ENCODE assay signal across 1 cellular context in the genomic region with DNA sequence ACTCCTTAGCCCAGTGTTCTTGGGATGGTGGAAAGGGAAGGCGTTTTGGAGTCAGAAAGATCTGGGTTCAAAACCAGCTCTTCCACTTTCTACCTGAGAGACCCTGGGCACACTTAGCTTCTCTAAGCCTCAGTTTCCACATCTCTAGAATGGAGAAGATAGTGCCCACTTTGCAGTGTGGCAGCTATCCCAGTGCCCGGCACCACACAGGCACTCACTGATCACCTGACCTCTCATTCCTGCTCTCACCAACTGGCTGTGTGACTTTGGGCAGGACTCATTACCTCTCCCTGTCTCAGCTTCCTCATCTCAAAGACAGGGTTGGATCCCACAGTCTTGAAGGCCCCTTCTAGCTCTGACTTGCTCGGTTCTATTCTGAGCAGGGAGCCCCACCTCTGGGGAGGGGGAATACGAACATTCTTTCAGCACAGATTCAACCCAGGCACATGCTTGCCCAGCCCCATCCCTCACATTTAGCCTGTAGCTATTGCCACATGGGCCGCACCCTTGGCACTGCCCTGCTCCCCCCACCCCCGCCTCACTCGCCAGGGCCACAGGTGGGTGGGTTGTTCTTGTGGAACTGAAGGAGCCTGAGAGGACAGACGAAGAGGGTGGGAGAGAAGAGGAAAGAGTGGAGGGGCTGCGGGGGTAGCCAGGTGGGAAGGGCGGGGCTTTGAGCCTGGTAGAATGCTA.
TF ChIP-seq lines count a peak whose summit lies in the region.

No MANE protein-coding gene starts in this region.

TF ChIP-seq in HepG2, 621 proteins besides CTCF, POLR2A, EP300 and RAD21:
- TF ChIP-seq RFX3 (CRISPR knock-in tag; IDR thresholded peaks at IDR 0.05): no peak
- TF ChIP-seq ZNF639 (CRISPR knock-in tag; conservative IDR thresholded peaks at IDR 0.05): no peak
- TF ChIP-seq ZNF766 (CRISPR knock-in tag; IDR thresholded peaks at IDR 0.05; ENCODE audit: borderline replicate concordance): no peak
- no peak for TF ChIP-seq POLR2AphosphoS5 (IDR thresholded peaks at IDR 0.05; ENCODE audit: low read depth, low read length)
- no peak for TF ChIP-seq DRAP1 (CRISPR knock-in tag; IDR thresholded peaks at IDR 0.05)
- TF ChIP-seq HMGXB3 (CRISPR knock-in tag; IDR thresholded peaks at IDR 0.05; ENCODE audit: borderline replicate concordance): no peak
- TF ChIP-seq ONECUT2 (CRISPR knock-in tag; IDR thresholded peaks at IDR 0.05): no peak
- no peak for TF ChIP-seq ZNF431 (CRISPR knock-in tag; IDR thresholded peaks at IDR 0.05; ENCODE audit: borderline replicate concordance, low read depth)
- TF ChIP-seq, protein P1, sequence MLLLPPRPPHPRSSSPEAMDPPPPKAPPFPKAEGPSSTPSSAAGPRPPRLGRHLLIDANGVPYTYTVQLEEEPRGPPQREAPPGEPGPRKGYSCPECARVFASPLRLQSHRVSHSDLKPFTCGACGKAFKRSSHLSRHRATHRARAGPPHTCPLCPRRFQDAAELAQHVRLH (CRISPR knock-in tag; IDR thresholded peaks at IDR 0.05; ENCODE audit: borderline replicate concordance, low read depth): no peak
